12 cellular contexts compared by ENCODE assay signal in the genomic region with DNA sequence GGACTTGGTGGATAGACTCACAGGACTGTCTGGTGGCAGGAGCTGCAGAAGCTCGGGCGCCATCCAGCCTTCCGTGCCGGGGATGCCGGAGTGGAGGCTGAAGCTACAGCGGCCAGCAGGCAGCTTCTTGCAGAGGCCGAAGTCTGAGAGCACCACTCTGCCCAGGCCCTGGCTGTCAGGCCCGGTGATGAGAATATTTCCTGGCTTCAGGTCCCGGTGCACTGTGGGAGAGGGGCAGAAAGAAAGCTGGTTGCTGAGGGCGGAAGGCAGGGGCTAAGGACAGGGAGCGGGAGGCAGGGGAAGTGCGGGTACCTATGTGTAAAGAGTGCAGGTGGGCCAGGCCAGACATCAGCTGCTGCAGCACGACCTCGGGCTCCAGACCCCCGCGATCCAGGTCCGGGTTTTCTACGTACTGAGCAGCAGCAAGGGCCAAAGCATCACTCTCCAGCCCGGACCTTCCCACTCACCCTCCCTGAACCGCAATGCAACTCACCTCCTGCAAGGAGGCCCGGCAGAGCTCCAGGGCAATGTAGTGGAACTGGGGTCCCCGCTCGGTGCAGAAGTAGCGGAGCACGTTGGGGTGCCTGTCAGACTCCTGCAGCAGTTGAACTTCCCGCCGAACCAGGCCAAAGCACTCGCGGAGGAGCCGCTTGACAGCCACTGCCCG. TPM values are rescaled to one million over a fixed set of nuclear protein-coding genes. Genes with fewer than 3 reads are reported as not detected.
DNase-seq lines count a peak whose midpoint lies in the region; ATAC-seq, FAIRE-seq and TF ChIP-seq lines count a peak whose summit lies in the region.
"Had no signal": no experiment of that assay in that cellular context is flagged by ENCODE, and none has a peak within 500 bp of the region (broad histone marks: within the 10 kb centered on the region; RNA-seq: fewer than 3 reads in every experiment).

No MANE protein-coding gene starts in this region.

- H3K36me3 ChIP-seq in pancreas (peaks cover 0 to 6% (median 2%) of the 10 kb centered on the region in 3 donors), colonic mucosa (peaks cover 6% of the 10 kb centered on the region)

- peaks cover 8% of the 10 kb centered on the region for H3K4me1 Mint-ChIP-seq in T-helper 17 cell

- H3K4me3 ChIP-seq in pancreas: no peak overlapping the region
- no peak overlapping the region for H3K4me3 ChIP-seq in colonic mucosa

- ATAC-seq in T-helper 17 cell: no peak
- peak; percentile 48 to 67 for ATAC-seq in left cardiac atrium
- peak in 3 of 4 donors; percentile 29 to 55 (median 31) for ATAC-seq in pancreas
- ATAC-seq in GM18517 (IDR thresholded peaks at IDR 0.05; ENCODE audit: unreplicated experiment): no peak
- ATAC-seq: PC-3 had no signal

- TF ChIP-seq CTCF in pancreas (IDR thresholded peaks at IDR 0.05) (no peak), colonic mucosa (IDR thresholded peaks at IDR 0.05) (no peak)

- intact Hi-C loops in left cardiac atrium (cut with DNase I): no loop called here
- intact Hi-C loops in pancreas (cut with DNase I): no loop called here
- intact Hi-C loops in colonic mucosa (cut with DNase I): no loop called here

- DNase-seq in GM19238 (ENCODE audit: insufficient read length, low spot score) (peak; percentile 18), T-helper 17 cell (no peak), left cardiac atrium (no peak), pancreas (peak in 1 of 6 donors; percentile 57), OCI-M1 (lab: John Stamatoyannopoulos, UW) (no peak), colonic mucosa (no peak)
- no peak for DNase-seq in activated CD4-positive, alpha-beta T cell treated with anti-CD3 and anti-CD28 coated beads for 48 hours
- DNase-seq: PC-3 had no signal

- peak overlapping the region; percentile 71 for H3K4me3 Mint-ChIP-seq in T-helper 17 cell
- H3K4me3 Mint-ChIP-seq: activated naive CD8-positive, alpha-beta T cell had no signal

- H3K27ac Mint-ChIP-seq in T-helper 17 cell: no peak overlapping the region
- H3K27ac Mint-ChIP-seq: activated naive CD8-positive, alpha-beta T cell had no signal

- H3K9ac ChIP-seq in colonic mucosa (ENCODE audit: low read depth in 2 of 2, low read length in 2 of 2): no peak overlapping the region

- no peaks in the 10 kb centered on the region for H3K9me3 ChIP-seq in T-helper 17 cell (ENCODE audit: control insufficient read depth, low read length, poor library complexity, severe bottlenecking)
- no peaks in the 10 kb centered on the region for H3K9me3 ChIP-seq in pancreas
- no peaks in the 10 kb centered on the region for H3K9me3 ChIP-seq in colonic mucosa
- H3K9me3 ChIP-seq: neutrophil, upper lobe of left lung had no signal

- no peaks in the 10 kb centered on the region for H3K36me3 Mint-ChIP-seq in T-helper 17 cell (ENCODE audit: low read depth)
- H3K36me3 Mint-ChIP-seq: activated naive CD8-positive, alpha-beta T cell had no signal

- peaks cover 9% of the 10 kb centered on the region for H3K27me3 Mint-ChIP-seq in T-helper 17 cell

- no peak for FAIRE-seq in pancreas (lab: Jason Lieb, UNC)

- H3K27ac ChIP-seq in pancreas (no peak overlapping the region), colonic mucosa (no peak overlapping the region)
- H3K27ac ChIP-seq: neutrophil, upper lobe of left lung had no signal

- H3K4me1 ChIP-seq in pancreas (no peaks in the 10 kb centered on the region), colonic mucosa (no peaks in the 10 kb centered on the region)

- H3K27me3 ChIP-seq in pancreas (no peaks in the 10 kb centered on the region), colonic mucosa (no peaks in the 10 kb centered on the region)
- H3K27me3 ChIP-seq: upper lobe of left lung had no signal

- WGBS in pancreas, 2 donors: 24% methylated on average over 29 to 31 of the region's 31 CpGs

RNA-seq across cellular contexts. Expression of a gene that starts 16.2 kb away (rescaled TPM):
- total RNA-seq in T-helper 17 cell (1 to 10 TPM in 1 of 2 donors, under 1 TPM in 1; 0.60 to 1.7 TPM), left cardiac atrium (1 to 10 TPM in 1 of 2 donors, under 1 TPM in 1; 0.52 to 1.5 TPM), pancreas (1 to 10 TPM in 4 of 6 donors, under 1 TPM in 2; 0.31 to 2.7 (median 1.1) TPM), colonic mucosa (10 to 100 TPM; 17.6 to 84.7 TPM)
- 1 to 10 TPM; 1.6 to 2.4 TPM for polyA plus RNA-seq in pancreas

RNA-seq across cellular contexts. Expression of a gene that starts 18.2 kb away (rescaled TPM):
- total RNA-seq in T-helper 17 cell (not detected), left cardiac atrium (under 1 TPM in 1 of 2 donors, not detected in 1; 0.34 TPM), pancreas (1 to 10 TPM in 4 of 6 donors, under 1 TPM in 2; 0.20 to 3.9 (median 1.6) TPM), colonic mucosa (100 to 1,000 TPM; 121 to 191 TPM)
- polyA plus RNA-seq in pancreas: 1 to 10 TPM; 1.9 to 4.7 TPM
- total RNA-seq: PC-3 had no signal

RNA-seq across cellular contexts. Expression of a gene that starts 53.6 kb away (rescaled TPM):
- 10 to 100 TPM; 44.5 to 65.0 TPM for total RNA-seq in T-helper 17 cell
- 10 to 100 TPM; 32.9 to 45.9 TPM for total RNA-seq in left cardiac atrium
- 10 to 100 TPM; 17.9 to 29.5 (median 23.7) TPM for total RNA-seq in pancreas
- 10 to 100 TPM in 1 of 2 donors, 1 to 10 TPM in 1; 5.7 to 10.9 TPM for polyA plus RNA-seq in pancreas
- total RNA-seq in colonic mucosa: 10 to 100 TPM; 61.5 to 62.1 TPM

RNA-seq across cellular contexts. Expression of a gene that starts 53.7 kb away (rescaled TPM):
- total RNA-seq in T-helper 17 cell: 1 to 10 TPM; 8.2 to 8.7 TPM
- 1 to 10 TPM; 6.3 to 6.6 TPM for total RNA-seq in left cardiac atrium
- 1 to 10 TPM; 2.3 to 6.8 (median 4.3) TPM for total RNA-seq in pancreas
- 1 to 10 TPM; 3.5 to 5.4 TPM for polyA plus RNA-seq in pancreas
- total RNA-seq in colonic mucosa: 10 to 100 TPM in 1 of 2 donors, 1 to 10 TPM in 1; 8.2 to 13.3 TPM

RNA-seq across cellular contexts. Expression of a gene that starts 60.0 kb away (rescaled TPM):
- total RNA-seq in T-helper 17 cell (not detected), left cardiac atrium (not detected), pancreas (not detected), colonic mucosa (100 to 1,000 TPM in 1 of 2 donors, 10 to 100 TPM in 1; 36.0 to 261 TPM)
- polyA plus RNA-seq in pancreas: not detected
- total RNA-seq: PC-3 had no signal

Comparison
In these comparisons a context has a peak if more than half of its experiments do, and no peak if none do; other contexts are left out.
1. ATAC-seq: peak in left cardiac atrium (2 of 2) and pancreas (3 of 4); none in T-helper 17 cell (single experiment) and GM18517 (single experiment).
2. RNA of a gene that starts 16.2 kb away (total RNA-seq): 17.6 to 84.7 TPM in colonic mucosa; 0.60 to 1.7 TPM in T-helper 17 cell, 0.52 to 1.5 TPM in left cardiac atrium and 0.31 to 2.7 TPM in pancreas; every median in the first group is over 4 times any median in the second.
3. RNA of a gene that starts 18.2 kb away (total RNA-seq): 121 to 191 TPM in colonic mucosa; 0.20 to 3.9 TPM in pancreas, 0.34 TPM in left cardiac atrium and not detected in T-helper 17 cell; every median in the first group is over 10 times any median in the second.